In genomic region chr1:221997012-221997411, GRCh38 we compare ENCODE assay signal across 1 cellular context.
TF ChIP-seq lines count a peak whose summit lies in the region.

No MANE protein-coding gene starts in this region.

TF ChIP-seq in IMR-90, 13 proteins besides CTCF, POLR2A, EP300 and RAD21:
- TF ChIP-seq FOS (IDR thresholded peaks at IDR 0.05; ENCODE audit: low read depth, low read length) (0 out of 2 replicates have a peak, but pooled peaks have one; percentile 22), CEBPB (IDR thresholded peaks at IDR 0.05; ENCODE audit: low read depth, low read length) (peak; percentile 65)
